Comparison of ENCODE assay signal across 17 cellular contexts in genomic region chr22:27719033-27719341, GRCh38.
DNase-seq lines count a peak whose midpoint lies in the region; FAIRE-seq and TF ChIP-seq lines count a peak whose summit lies in the region.
"Had no signal": no experiment of that assay in that cellular context is flagged by ENCODE, and none has a peak within 500 bp of the region (broad histone marks: within the 10 kb centered on the region; RNA-seq: fewer than 3 reads in every experiment).

No MANE protein-coding gene starts in this region.

- no peak for FAIRE-seq in H1 (lab: Jason Lieb, UNC)
- FAIRE-seq: frontal cortex had no signal

- H4K8ac ChIP-seq in H1 (ENCODE audit: extremely low read depth, insufficient read depth, low read length): no peak overlapping the region

- H3K9ac ChIP-seq in BLaER1 treated with 17β-estradiol and CSF1 and Interleukin-3, amounts not matched to agents 10 nM and 100 nM: no peak overlapping the region
- no peak overlapping the region; a peak in 2 of 7 replicates for H3K9ac ChIP-seq in H1 (replicated peaks in 1 of 4; ENCODE audit: extremely low read depth in 1 of 4, low read depth in 3 of 4, low read length in 3 of 4)

- no peak overlapping the region for H2AFZ ChIP-seq in H1 (ENCODE audit: low read length)

- 0 out of 2 replicates have a peak, but pooled peaks have one; percentile 10 for TF ChIP-seq EP300 in Ishikawa (IDR thresholded peaks at IDR 0.05; ENCODE audit: borderline replicate concordance)
- no peak for TF ChIP-seq EP300 in H1 (IDR thresholded peaks at IDR 0.05; ENCODE audit: borderline replicate concordance in 1 of 2, low read depth in 2 of 2, low read length in 2 of 2)

- H2BK120ac ChIP-seq in H1 (replicated peaks; ENCODE audit: low read depth, low read length): peak overlapping the region; percentile 56

- H3K9me3 Mint-ChIP-seq in osteocyte (ENCODE audit: unreplicated experiment) (no peaks in the 10 kb centered on the region), endothelial cell (ENCODE audit: unreplicated experiment) (no peaks in the 10 kb centered on the region)

- H3K23me2 ChIP-seq in H1 (ENCODE audit: low read depth, low read length): no peaks in the 10 kb centered on the region; the same call in 1 of the 2 replicates

- H3K27ac ChIP-seq in BLaER1 treated with 17β-estradiol and CSF1 and Interleukin-3, amounts not matched to agents 10 nM and 100 nM: peak overlapping the region in 5 of 11 experiments; percentile 1 to 86 (median 75); a peak in 7 of 22 replicates
- no peak overlapping the region for H3K27ac ChIP-seq in H1 (ENCODE audit: low read depth, low read length)

- DNase-seq in H1 (ENCODE audit: low read depth in 1 of 2, low spot score in 2 of 2) (no peak), osteocyte (ENCODE audit: extremely low spot score, unreplicated experiment) (no peak), NCI-H2171 treated with DMSO at 0.1 percent for 48 hours (lab: John Stamatoyannopoulos, UW) (no peak), NCI-H524 (lab: John Stamatoyannopoulos, UW) (no peak), endothelial cell (ENCODE audit: low spot score) (no peak), NCI-H1092 (lab: John Stamatoyannopoulos, UW) (no peak)
- DNase-seq: AML-193; central memory CD4-positive, alpha-beta T cell; NCI-H2029; Peyer's patch; stimulated activated CD4-positive, alpha-beta T cell treated with anti-CD3 and anti-CD28 coated beads, Interleukin-1b, Interleukin-23, amount 100 ng/mL, for 48 hours had no signal

- TF ChIP-seq RAD21 in Ishikawa (IDR thresholded peaks at IDR 0.05; ENCODE audit: low read depth) (no peak), H1 (IDR thresholded peaks at IDR 0.05 in 1 of 2, conservative IDR thresholded peaks at IDR 0.05 in 1 of 2; ENCODE audit: low read depth in 2 of 2, low read length in 2 of 2) (no peak)

- H3K27ac Mint-ChIP-seq in osteocyte (ENCODE audit: unreplicated experiment) (peak overlapping the region; percentile 97), endothelial cell (ENCODE audit: unreplicated experiment) (no peak overlapping the region)
- H3K27ac Mint-ChIP-seq: T-cell had no signal

- H4K20me1 ChIP-seq in BLaER1 treated with 17β-estradiol and CSF1 and Interleukin-3, amounts not matched to agents 10 nM and 100 nM: no peaks in the 10 kb centered on the region
- peaks cover 0 to 5% of the 10 kb centered on the region in 2 experiments for H4K20me1 ChIP-seq in H1 (replicated peaks in 1 of 2; ENCODE audit: control insufficient read depth in 1 of 2, insufficient read depth in 2 of 2, low read length in 2 of 2)

- CTCF ChIA-PET in H1 (lab: Charles Lee; ENCODE audit: partially characterized antibody): interaction anchor here (0.6 to 2.6 kb wide), 5 partner anchors 10 to 78 kb away, joined by 3 to 10 read pairs (median 3); no protein-coding TSS in a partner anchor

- H2BK12ac ChIP-seq in H1 (ENCODE audit: low read depth, low read length): 0 out of 2 replicates have a peak overlapping the region, but pooled peaks have one; percentile 51

- H2AK5ac ChIP-seq in H1 (ENCODE audit: low read depth, low read length): peak overlapping the region; percentile 32; the same call in 1 of the 2 replicates

- no peak overlapping the region for H3K4ac ChIP-seq in H1 (replicated peaks; ENCODE audit: insufficient read length, low read depth, low read length)

- no peak overlapping the region for H3K23ac ChIP-seq in H1 (ENCODE audit: insufficient read length)

- no peak overlapping the region for H3K56ac ChIP-seq in H1 (replicated peaks; ENCODE audit: insufficient read length, low read depth, low read length)

- H3K79me1 ChIP-seq in H1 (ENCODE audit: low read depth, low read length): peaks cover 16% of the 10 kb centered on the region

- peak overlapping the region; percentile 21; the same call in 1 of the 2 replicates for H2BK5ac ChIP-seq in H1 (ENCODE audit: low read depth, low read length)

- TF ChIP-seq POLR2A in H1 (IDR thresholded peaks at IDR 0.05; ENCODE audit: control extremely low read depth in 1 of 2, low read depth in 2 of 2, low read length in 2 of 2): no peak

- H4K91ac ChIP-seq in H1 (replicated peaks; ENCODE audit: insufficient read length, low read length): peak overlapping the region; percentile 50

- peak overlapping the region in 10 of 11 experiments; percentile 47 to 91 (median 76); a peak in 18 of 22 replicates for H3K4me2 ChIP-seq in BLaER1 treated with 17β-estradiol and CSF1 and Interleukin-3, amounts not matched to agents 10 nM and 100 nM
- H3K4me2 ChIP-seq in H1 (ENCODE audit: insufficient read depth in 1 of 2, low read depth in 2 of 2, low read length in 2 of 2): no peak overlapping the region

- H3K4me1 Mint-ChIP-seq in osteocyte (ENCODE audit: unreplicated experiment) (peaks cover 45% of the 10 kb centered on the region), endothelial cell (ENCODE audit: unreplicated experiment) (peaks cover 10% of the 10 kb centered on the region)
- H3K4me1 Mint-ChIP-seq: T-cell had no signal

- POLR2A ChIA-PET in H1 (lab: Charles Lee; ENCODE audit: partially characterized antibody): interaction anchor here (1.2 to 2.5 kb wide), 5 partner anchors 9 to 82 kb away, joined by 3 to 11 read pairs (median 4); no protein-coding TSS in a partner anchor

- no peak overlapping the region for H3K14ac ChIP-seq in H1 (ENCODE audit: insufficient read length)

- H3K4me3 ChIP-seq in BLaER1 treated with 17β-estradiol and CSF1 and Interleukin-3, amounts not matched to agents 10 nM and 100 nM: no peak overlapping the region
- no peak overlapping the region for H3K4me3 ChIP-seq in H1 (ENCODE audit: extremely low read depth in 1 of 4, insufficient read depth in 2 of 4, low read depth in 3 of 4, low read length in 4 of 4)
- H3K4me3 ChIP-seq: Peyer's patch had no signal

- H3K4me1 ChIP-seq in BLaER1 treated with 17β-estradiol and CSF1 and Interleukin-3, amounts not matched to agents 10 nM and 100 nM: peaks cover 43 to 84% (median 57%) of the 10 kb centered on the region in 10 experiments
- peaks cover 0 to 9% (median 4%) of the 10 kb centered on the region in 4 experiments; a peak in 6 of 7 replicates for H3K4me1 ChIP-seq in H1 (replicated peaks in 1 of 4; ENCODE audit: control insufficient read depth in 3 of 4, insufficient read depth in 4 of 4, low read length in 3 of 4)
- H3K4me1 ChIP-seq: Peyer's patch had no signal

- no peaks in the 10 kb centered on the region for H3K36me3 ChIP-seq in BLaER1 treated with 17β-estradiol and CSF1 and Interleukin-3, amounts not matched to agents 10 nM and 100 nM
- peaks cover 0 to 1% (median 0%) of the 10 kb centered on the region in 4 experiments; a peak in 1 of 8 replicates for H3K36me3 ChIP-seq in H1 (ENCODE audit: control insufficient read depth in 2 of 4, insufficient read depth in 4 of 4, low read length in 3 of 4)
- H3K36me3 ChIP-seq: Peyer's patch had no signal

- peak overlapping the region; percentile 6; the same call in 1 of the 2 replicates for H2BK15ac ChIP-seq in H1 (ENCODE audit: low read length)

- no peak overlapping the region; the same call in 1 of the 2 replicates for H3K18ac ChIP-seq in H1 (ENCODE audit: extremely low read depth, low read length)

- peaks cover 11 to 81% of the 10 kb centered on the region in 2 experiments for H3K79me2 ChIP-seq in H1 (ENCODE audit: control insufficient read depth in 1 of 2, insufficient read depth in 2 of 2, low read length in 2 of 2)

- no peak overlapping the region; the same call in 1 of the 2 replicates for H2BK20ac ChIP-seq in H1 (ENCODE audit: low read length)

- TF ChIP-seq CTCF in H1 (IDR thresholded peaks at IDR 0.05; ENCODE audit: control extremely low read depth in 1 of 3, insufficient read depth in 1 of 3, low read depth in 1 of 3, low read length in 3 of 3) (no peak), osteocyte (IDR thresholded peaks at IDR 0.05) (no peak), endothelial cell (IDR thresholded peaks at IDR 0.05; ENCODE audit: unreplicated experiment) (no peak)

- no peak overlapping the region for H4K5ac ChIP-seq in H1 (ENCODE audit: insufficient read length, low read depth, low read length)

- H3K4me3 Mint-ChIP-seq in osteocyte (ENCODE audit: unreplicated experiment): no peak overlapping the region
- H3K4me3 Mint-ChIP-seq in endothelial cell (ENCODE audit: unreplicated experiment): no peak overlapping the region
- H3K4me3 Mint-ChIP-seq: mesothelial cell of epicardium, neural crest cell, T-cell had no signal

- H3K27me3 ChIP-seq in BLaER1 treated with 17β-estradiol and CSF1 and Interleukin-3, amounts not matched to agents 10 nM and 100 nM: no peaks in the 10 kb centered on the region
- H3K27me3 ChIP-seq in H1 (replicated peaks in 1 of 4; ENCODE audit: control insufficient read depth in 3 of 4, extremely low read depth in 1 of 4, insufficient read depth in 3 of 4, low read length in 3 of 4): no peaks in the 10 kb centered on the region; a peak in 1 of 7 replicates
- H3K27me3 ChIP-seq: Peyer's patch had no signal

- 97% methylated on average over 3 of the region's 3 CpGs; no CpG with 5 or more reads in 1 of the 2 experiments for WGBS in H1 (ENCODE audit: extremely low coverage in 1 of 2, insufficient coverage in 1 of 2, insufficient read length in 1 of 2, insufficient replicate concordance in 2 of 2, low coverage in 1 of 2, low lambda C conversion rate in 2 of 2, missing lambda C conversion rate in 1 of 2), 2 experiments

- H3K36me3 Mint-ChIP-seq in osteocyte (ENCODE audit: unreplicated experiment) (no peaks in the 10 kb centered on the region), endothelial cell (ENCODE audit: low read depth, unreplicated experiment) (peaks cover 5% of the 10 kb centered on the region)
- H3K36me3 Mint-ChIP-seq: mesothelial cell of epicardium, T-cell had no signal

- H3K27me3 Mint-ChIP-seq in osteocyte (ENCODE audit: unreplicated experiment) (no peaks in the 10 kb centered on the region), endothelial cell (ENCODE audit: unreplicated experiment) (no peaks in the 10 kb centered on the region)

- H3K9me3 ChIP-seq in BLaER1 treated with 17β-estradiol and CSF1 and Interleukin-3, amounts not matched to agents 10 nM and 100 nM (replicated peaks in 1 of 11): peaks cover 0 to 19% (median 6%) of the 10 kb centered on the region in 11 experiments; a peak in 18 of 22 replicates
- H3K9me3 ChIP-seq in H1 (ENCODE audit: insufficient read depth in 2 of 2, low read depth in 1 of 2, low read length in 1 of 2): peaks cover 0 to 3% of the 10 kb centered on the region in 2 experiments; a peak in 1 of 4 replicates
- H3K9me3 ChIP-seq: Peyer's patch had no signal

TF ChIP-seq in Ishikawa, 13 proteins besides CTCF, POLR2A, EP300 and RAD21 (continues in another document):
- no peak for TF ChIP-seq TCF12 (IDR thresholded peaks at IDR 0.05; ENCODE audit: low read depth)
- TF ChIP-seq TEAD4 (IDR thresholded peaks at IDR 0.05): no peak

TF ChIP-seq in H1, 55 proteins besides CTCF, POLR2A, EP300 and RAD21 (continues in another document):
- no peak for TF ChIP-seq CREB1 (IDR thresholded peaks at IDR 0.05)
- no peak for TF ChIP-seq NANOG (IDR thresholded peaks at IDR 0.05; ENCODE audit: insufficient read depth, low read depth, low read length, poor library complexity, severe bottlenecking)
- TF ChIP-seq EZH2 (IDR thresholded peaks at IDR 0.05; ENCODE audit: low read depth, low read length, severe bottlenecking): no peak
- no peak for TF ChIP-seq FOSL1 (IDR thresholded peaks at IDR 0.05; ENCODE audit: insufficient read depth, low read depth, low read length)
- no peak for TF ChIP-seq NRF1 (IDR thresholded peaks at IDR 0.05; ENCODE audit: low read depth, low read length)

Comparison
In these comparisons a context has a peak if more than half of its experiments do, and no peak if none do; other contexts are left out.
1. H3K4me2 ChIP-seq: peak in BLaER1 treated with 17β-estradiol and CSF1 and Interleukin-3, amounts not matched to agents 10 nM and 100 nM (10 of 11); none in H1 (0 of 2).